In genomic region chr11:117495357-117495756, GRCh38 we compare ENCODE assay signal across 13 cellular contexts.
"Had no signal": no experiment of that assay in that cellular context is flagged by ENCODE, and none has a peak within 500 bp of the region (broad histone marks: within the 10 kb centered on the region; RNA-seq: fewer than 3 reads in every experiment).

No MANE protein-coding gene starts in this region.

- H3K27ac ChIP-seq: breast epithelium, gastroesophageal sphincter, heart right ventricle, lower lobe of right lung, stomach had no signal

- H3K27me3 ChIP-seq: breast epithelium had no signal

- DNase-seq: activated CD4-positive, alpha-beta T cell treated with anti-CD3 and anti-CD28 coated beads, Interleukin-2, amount 50 U/mL, for 48 hours; activated CD4-positive, CD25-positive, alpha-beta regulatory T cell treated with anti-CD3 and anti-CD28 coated beads, Interleukin-2, amount 50 U/mL, for 72 hours; activated naive CD4-positive, alpha-beta T cell treated with Interleukin-2 at 50 U/mL for 16 hours; aorta; endodermal cell; heart right ventricle; left colon; lower lobe of right lung; midbrain; stomach; T1000 had no signal
